ENCODE assay signal across 21 cellular contexts in genomic region chr21:28247454-28248020, GRCh38.
A peak's percentile ranks its signal among the peaks of the same experiment; 100 is the strongest.
DNase-seq lines count a peak whose midpoint lies in the region; ATAC-seq, FAIRE-seq and TF ChIP-seq lines count a peak whose summit lies in the region.
"Had no signal": no experiment of that assay in that cellular context is flagged by ENCODE, and none has a peak within 500 bp of the region (broad histone marks: within the 10 kb centered on the region; RNA-seq: fewer than 3 reads in every experiment).

No MANE protein-coding gene starts in this region.

- intact Hi-C loops in lower lobe of right lung (cut with DNase I), result no loop called here
- intact Hi-C loops in natural killer cell (cut with micrococcal nuclease), result no loop called here

- no peaks in the 10 kb centered on the region for H3K27me3 Mint-ChIP-seq in nephron (ENCODE audit: low read depth)
- peaks cover 0 to 3% of the 10 kb centered on the region in 2 donors for H3K27me3 Mint-ChIP-seq in natural killer cell (ENCODE audit: low read depth in 2 of 2)
- H3K27me3 Mint-ChIP-seq: CD4-positive, alpha-beta T cell had no signal

- H3K4me1 ChIP-seq in lower lobe of right lung, result no peaks in the 10 kb centered on the region

- TF ChIP-seq CTCF in 22Rv1 (IDR thresholded peaks at IDR 0.05) (no peak), kidney epithelial cell (IDR thresholded peaks at IDR 0.05; ENCODE audit: insufficient read depth, low read length, poor library complexity, severe bottlenecking) (no peak), nephron (IDR thresholded peaks at IDR 0.05; ENCODE audit: unreplicated experiment in 3 of 3) (no peak), lower lobe of right lung (IDR thresholded peaks at IDR 0.05) (no peak), natural killer cell (IDR thresholded peaks at IDR 0.05) (no peak)

- no peak for ATAC-seq in lower lobe of right lung
- ATAC-seq in natural killer cell, result no peak
- ATAC-seq: Panc1, Right ventricle myocardium inferior had no signal

- no peak overlapping the region for H3K4me3 Mint-ChIP-seq in nephron
- H3K4me3 Mint-ChIP-seq in natural killer cell, result no peak overlapping the region
- H3K4me3 Mint-ChIP-seq: CD4-positive, alpha-beta T cell had no signal

- DNase-seq in RCC 7860 (ENCODE audit: low spot score), result no peak
- DNase-seq in kidney epithelial cell (ENCODE audit: low read depth), result peak; percentile 43
- DNase-seq in SHP77 (lab: John Stamatoyannopoulos, UW), result no peak
- no peak for DNase-seq in lower lobe of right lung
- no peak for DNase-seq in NCI-H187 treated with DMSO at 0.1 percent for 48 hours (lab: John Stamatoyannopoulos, UW)
- DNase-seq in natural killer cell, result no peak
- DNase-seq: 8988T; BE2C; CD4-positive, alpha-beta T cell; GOT3; NCI-H1048; NCI-H1436 treated with DMSO at 0.1 percent for 48 hours; NCI-H2081; NCI-H510A treated with DMSO at 0.1 percent for 48 hours had no signal

- FAIRE-seq in RCC 7860 (lab: Jason Lieb, UNC), result peak; percentile 72
- FAIRE-seq: D721Med, GM12892 had no signal

- no peaks in the 10 kb centered on the region for H3K36me3 ChIP-seq in kidney epithelial cell (ENCODE audit: control insufficient read depth, insufficient read depth, low read length)
- no peaks in the 10 kb centered on the region for H3K36me3 ChIP-seq in lower lobe of right lung

- H3K27ac ChIP-seq in 22Rv1 (peak overlapping the region; percentile 41), lower lobe of right lung (no peak overlapping the region)
- H3K27ac ChIP-seq: SK-N-MC had no signal

- H3K27me3 ChIP-seq in kidney epithelial cell (ENCODE audit: control insufficient read depth, insufficient read depth, low read length) (no peaks in the 10 kb centered on the region), lower lobe of right lung (ENCODE audit: low read depth) (no peaks in the 10 kb centered on the region)
- H3K27me3 ChIP-seq: BE2C had no signal

- H3K36me3 Mint-ChIP-seq in nephron (ENCODE audit: low read depth) (no peaks in the 10 kb centered on the region), natural killer cell (no peaks in the 10 kb centered on the region)

- H3K27ac Mint-ChIP-seq in nephron (peak overlapping the region; percentile 57 to 91 (median 84)), natural killer cell (no peak overlapping the region)
- H3K27ac Mint-ChIP-seq: CD4-positive, alpha-beta T cell had no signal

- no peak overlapping the region for H3K4me3 ChIP-seq in kidney epithelial cell (ENCODE audit: low read depth, low read length)
- H3K4me3 ChIP-seq in lower lobe of right lung, result no peak overlapping the region
- H3K4me3 ChIP-seq: SK-N-MC had no signal

- no peaks in the 10 kb centered on the region for H3K9me3 ChIP-seq in lower lobe of right lung
- H3K9me3 ChIP-seq: BE2C had no signal

- H3K4me1 Mint-ChIP-seq in nephron, result no peaks in the 10 kb centered on the region
- H3K4me1 Mint-ChIP-seq in natural killer cell, result no peaks in the 10 kb centered on the region

- H3K9me3 Mint-ChIP-seq in nephron, result no peaks in the 10 kb centered on the region
- peaks cover 0 to 2% of the 10 kb centered on the region in 2 donors for H3K9me3 Mint-ChIP-seq in natural killer cell
- H3K9me3 Mint-ChIP-seq: CD4-positive, alpha-beta T cell had no signal

Comparison
In these comparisons a context has a peak if more than half of its experiments do, and no peak if none do; other contexts are left out.
1. H3K27ac Mint-ChIP-seq: peak in nephron (3 of 3); none in natural killer cell (0 of 2).